19 cellular contexts compared by ENCODE assay signal in genomic region chr9:19432473-19432872, GRCh38. TPM values are rescaled to one million over a fixed set of nuclear protein-coding genes. Genes with fewer than 3 reads are reported as not detected.
DNase-seq lines count a peak whose midpoint lies in the region; ATAC-seq, FAIRE-seq and TF ChIP-seq lines count a peak whose summit lies in the region.
"Had no signal": no experiment of that assay in that cellular context is flagged by ENCODE, and none has a peak within 500 bp of the region (broad histone marks: within the 10 kb centered on the region; RNA-seq: fewer than 3 reads in every experiment).

No MANE protein-coding gene starts in this region.

- no peak overlapping the region for H3K27ac Mint-ChIP-seq in WTC11
- no peak overlapping the region for H3K27ac Mint-ChIP-seq in nephron progenitor cell
- no peak overlapping the region for H3K27ac Mint-ChIP-seq in activated naive CD8-positive, alpha-beta T cell treated with anti-CD3 and anti-CD28 coated beads for 36 hours
- H3K27ac Mint-ChIP-seq: CD4-positive, CD25-positive, alpha-beta regulatory T cell had no signal

- H2AFZ ChIP-seq in endothelial cell of umbilical vein (ENCODE audit: low read depth, low read length): no peak overlapping the region

- H3K9me1 ChIP-seq in endothelial cell of umbilical vein (replicated peaks; ENCODE audit: control insufficient read depth, extremely low read depth, insufficient read depth, low read length): no peaks in the 10 kb centered on the region

- H3K9ac ChIP-seq in endothelial cell of umbilical vein (replicated peaks; ENCODE audit: extremely low read depth, insufficient read depth, low read length): no peak overlapping the region

- no peaks in the 10 kb centered on the region for H3K79me2 ChIP-seq in endothelial cell of umbilical vein (ENCODE audit: control insufficient read depth, insufficient read depth, low read length)

- H3K27me3 Mint-ChIP-seq in WTC11 (ENCODE audit: low read depth) (no peaks in the 10 kb centered on the region), nephron progenitor cell (ENCODE audit: low read depth, poor library complexity) (peaks cover 2% of the 10 kb centered on the region)
- H3K27me3 Mint-ChIP-seq in activated naive CD8-positive, alpha-beta T cell treated with anti-CD3 and anti-CD28 coated beads for 36 hours: no peaks in the 10 kb centered on the region
- H3K27me3 Mint-ChIP-seq: CD4-positive, CD25-positive, alpha-beta regulatory T cell had no signal

- H3K9me3 ChIP-seq in endothelial cell of umbilical vein (replicated peaks; ENCODE audit: control insufficient read depth, insufficient read depth, low read length) (no peaks in the 10 kb centered on the region), small intestine (ENCODE audit: control insufficient read depth, low read depth) (no peaks in the 10 kb centered on the region)
- H3K9me3 ChIP-seq: SJCRH30 had no signal

- H3K4me2 ChIP-seq in endothelial cell of umbilical vein (ENCODE audit: insufficient read depth, low read length): no peak overlapping the region

- H4K20me1 ChIP-seq in endothelial cell of umbilical vein (replicated peaks; ENCODE audit: control insufficient read depth, extremely low read depth, insufficient read depth, low read length): no peaks in the 10 kb centered on the region

- TF ChIP-seq CTCF in WTC11 (IDR thresholded peaks at IDR 0.05) (no peak), endothelial cell of umbilical vein (IDR thresholded peaks at IDR 0.05; ENCODE audit: extremely low read depth in 1 of 2, insufficient read depth in 1 of 2, low read depth in 1 of 2, low read length in 2 of 2) (no peak), nephron progenitor cell (IDR thresholded peaks at IDR 0.05) (no peak)

- TF ChIP-seq POLR2A in endothelial cell of umbilical vein (IDR thresholded peaks at IDR 0.05; ENCODE audit: low read depth, low read length): no peak

- ATAC-seq in WTC11: no peak
- ATAC-seq in GM21723 (IDR thresholded peaks at IDR 0.05; ENCODE audit: unreplicated experiment): no peak
- ATAC-seq: Panc1 had no signal

- H3K36me3 ChIP-seq in endothelial cell of umbilical vein (ENCODE audit: control insufficient read depth in 2 of 2, extremely low read depth in 1 of 2, insufficient read depth in 2 of 2, low read length in 2 of 2): peaks cover 3% of the 10 kb centered on the region in 2 experiments
- no peaks in the 10 kb centered on the region for H3K36me3 ChIP-seq in small intestine (ENCODE audit: control insufficient read depth in 2 of 2, insufficient read depth in 2 of 2, low read length in 2 of 2)
- H3K36me3 ChIP-seq: SJCRH30 had no signal

- no TSS peak for BruUV-seq in endothelial cell of umbilical vein (replicated peaks; lab: Mats Ljungman, UMichigan)

- FAIRE-seq in G401.6 (lab: Jason Lieb, UNC) (peak; percentile 89), endothelial cell of umbilical vein (lab: Jason Lieb, UNC) (no peak), small intestine (lab: Jason Lieb, UNC) (peak; percentile 64)

- POLR2A ChIA-PET in WTC11 (lab: Charles Lee) (interaction anchor here (0.7 kb wide), 1 partner anchor 21 kb away, joined by 3 read pairs; no protein-coding TSS in a partner anchor), endothelial cell of umbilical vein (lab: Charles Lee) (no interaction called here)

- no peak overlapping the region for H3K4me3 Mint-ChIP-seq in WTC11
- H3K4me3 Mint-ChIP-seq in nephron progenitor cell: no peak overlapping the region
- H3K4me3 Mint-ChIP-seq in activated naive CD8-positive, alpha-beta T cell treated with anti-CD3 and anti-CD28 coated beads for 36 hours: no peak overlapping the region
- H3K4me3 Mint-ChIP-seq: CD4-positive, CD25-positive, alpha-beta regulatory T cell had no signal

- no peak for DNase-seq in WTC11 (ENCODE audit: low spot score)
- no peak for DNase-seq in endothelial cell of umbilical vein (ENCODE audit: low read depth, low spot score)
- DNase-seq in small intestine: no peak
- DNase-seq in nephron progenitor cell: no peak
- no peak for DNase-seq in activated naive CD8-positive, alpha-beta T cell treated with anti-CD3 and anti-CD28 coated beads for 36 hours
- DNase-seq: CD4-positive, CD25-positive, alpha-beta regulatory T cell; DMS79; IMR-90; NCI-H1105; NCI-H146; NCI-H2029; NCI-H226; NCI-H510A treated with DMSO at 0.1 percent for 48 hours; NCI-H748 treated with DMSO at 0.1 percent for 48 hours; NK-92 treated with Interleukin-12 subunit alpha and Interleukin-12 subunit beta, amount 100 ng/mL, for 24 hours; SJCRH30 had no signal

- no peaks in the 10 kb centered on the region for H3K27me3 ChIP-seq in endothelial cell of umbilical vein (ENCODE audit: control insufficient read depth in 2 of 2, insufficient read depth in 2 of 2, low read length in 2 of 2)
- no peaks in the 10 kb centered on the region for H3K27me3 ChIP-seq in small intestine (ENCODE audit: control insufficient read depth in 2 of 2, insufficient read depth in 2 of 2, low read length in 2 of 2)
- H3K27me3 ChIP-seq: SJCRH30 had no signal

- CTCF ChIA-PET in WTC11 (lab: Charles Lee): no interaction called here
- CTCF ChIA-PET in endothelial cell of umbilical vein (lab: Charles Lee): no interaction called here

- dilution Hi-C loops in endothelial cell of umbilical vein (cut with MboI; ENCODE audit: extremely low pct_ligation_motif_present, low sequenced_read_pairs): no loop called here

- H3K27ac ChIP-seq in endothelial cell of umbilical vein (ENCODE audit: insufficient read depth, low read depth, low read length) (peak overlapping the region; percentile 45), small intestine (ENCODE audit: low read depth in 1 of 2, low read length in 1 of 2) (no peak overlapping the region)
- H3K27ac ChIP-seq: SJCRH30 had no signal

- H3K4me1 ChIP-seq in endothelial cell of umbilical vein (ENCODE audit: control insufficient read depth, extremely low read depth, insufficient read depth, low read length) (peaks cover 14% of the 10 kb centered on the region), small intestine (ENCODE audit: control insufficient read depth in 2 of 2, insufficient read depth in 1 of 2, low read depth in 1 of 2, low read length in 1 of 2) (no peaks in the 10 kb centered on the region)
- H3K4me1 ChIP-seq: SJCRH30 had no signal

- H3K9me3 Mint-ChIP-seq in WTC11 (peaks cover 14% of the 10 kb centered on the region), nephron progenitor cell (peaks cover 27% of the 10 kb centered on the region)
- H3K9me3 Mint-ChIP-seq in activated naive CD8-positive, alpha-beta T cell treated with anti-CD3 and anti-CD28 coated beads for 36 hours: no peaks in the 10 kb centered on the region
- H3K9me3 Mint-ChIP-seq: CD4-positive, CD25-positive, alpha-beta regulatory T cell had no signal

- H3K4me3 ChIP-seq in endothelial cell of umbilical vein (replicated peaks in 1 of 3; ENCODE audit: insufficient read depth in 1 of 3, low read depth in 1 of 3, low read length in 3 of 3) (no peak overlapping the region), small intestine (ENCODE audit: low read depth in 1 of 2, low read length in 2 of 2) (no peak overlapping the region)
- H3K4me3 ChIP-seq: SJCRH30 had no signal

- H3K4me1 Mint-ChIP-seq in WTC11: peaks cover 7% of the 10 kb centered on the region
- H3K4me1 Mint-ChIP-seq in nephron progenitor cell: peaks cover 25% of the 10 kb centered on the region
- H3K4me1 Mint-ChIP-seq in activated naive CD8-positive, alpha-beta T cell treated with anti-CD3 and anti-CD28 coated beads for 36 hours: no peaks in the 10 kb centered on the region

- intact Hi-C loops in endothelial cell of umbilical vein (cut with micrococcal nuclease): no loop called here

- H3K36me3 Mint-ChIP-seq in WTC11: peaks cover 33% of the 10 kb centered on the region
- H3K36me3 Mint-ChIP-seq in nephron progenitor cell (ENCODE audit: low read depth): peaks cover 55% of the 10 kb centered on the region
- peaks cover 7% of the 10 kb centered on the region for H3K36me3 Mint-ChIP-seq in activated naive CD8-positive, alpha-beta T cell treated with anti-CD3 and anti-CD28 coated beads for 36 hours

TF ChIP-seq in endothelial cell of umbilical vein, 7 proteins besides CTCF, POLR2A, EP300 and RAD21 (continues in another document):
- TF ChIP-seq MAX (IDR thresholded peaks at IDR 0.05; ENCODE audit: insufficient read depth, insufficient read length): no peak
- no peak for TF ChIP-seq MYC (IDR thresholded peaks at IDR 0.05; ENCODE audit: low read depth, low read length)
- no peak for TF ChIP-seq FOS (IDR thresholded peaks at IDR 0.05; ENCODE audit: borderline replicate concordance, insufficient read depth, low read length)
- TF ChIP-seq GATA2 (IDR thresholded peaks at IDR 0.05; ENCODE audit: insufficient read depth, insufficient read length, low read depth, low read length): no peak
- no peak for TF ChIP-seq POLR2AphosphoS5 (IDR thresholded peaks at IDR 0.05; ENCODE audit: insufficient read depth, low read depth, low read length)

RNA-seq across cellular contexts. Expression of gene ACER2, which starts 23.7 kb away (rescaled TPM):
- total RNA-seq in WTC11 (2021): 8.1 to 9.5 TPM (median 8.8 TPM) in 3 replicates
- total RNA-seq in endothelial cell of umbilical vein: 7.3 and 7.7 TPM in 2 replicates
- polyA plus RNA-seq in endothelial cell of umbilical vein: 3.9 and 5.2 TPM in 2 replicates
- polyA plus RNA-seq in endothelial cell of umbilical vein (2011; cell fraction: cytosol; rRNA removed): 2.3 and 2.4 TPM in 2 replicates
- polyA plus RNA-seq in endothelial cell of umbilical vein (2011; cell fraction: nucleus; rRNA removed): 6.2 and 8.3 TPM in 2 replicates
- polyA plus RNA-seq in endothelial cell of umbilical vein (2012): 1.5 and 3.4 TPM in 2 replicates
- polyA minus RNA-seq in endothelial cell of umbilical vein: 18.5 and 24.3 TPM in 2 replicates
- 2.8 TPM for polyA minus RNA-seq in endothelial cell of umbilical vein (2011; cell fraction: cytosol; rRNA and poly(A)+ RNA removed)
- polyA minus RNA-seq in endothelial cell of umbilical vein (2011; cell fraction: nucleus; rRNA and poly(A)+ RNA removed): 5.0 and 10.4 TPM in 2 replicates
- 1 to 10 TPM in 2 of 3 donors, under 1 TPM in 1; 0.45 to 1.1 (median 1.1) TPM for polyA plus RNA-seq in small intestine
- 1 to 10 TPM; 1.3 to 1.5 TPM for total RNA-seq in activated naive CD8-positive, alpha-beta T cell treated with anti-CD3 and anti-CD28 coated beads for 36 hours

RNA-seq across cellular contexts. Expression of gene RPS6, which starts 52.4 kb away (rescaled TPM):
- total RNA-seq in WTC11 (2021): 2,281 to 2,651 TPM (median 2,576 TPM) in 3 replicates
- 1,873 and 1,898 TPM in 2 replicates for total RNA-seq in endothelial cell of umbilical vein
- 847 and 1,146 TPM in 2 replicates for polyA plus RNA-seq in endothelial cell of umbilical vein
- polyA plus RNA-seq in endothelial cell of umbilical vein (2011; cell fraction: cytosol; rRNA removed): 2,118 and 2,248 TPM in 2 replicates
- 757 and 816 TPM in 2 replicates for polyA plus RNA-seq in endothelial cell of umbilical vein (2011; cell fraction: nucleus; rRNA removed)
- polyA plus RNA-seq in endothelial cell of umbilical vein (2012): 2,207 and 2,368 TPM in 2 replicates
- 599 and 652 TPM in 2 replicates for polyA minus RNA-seq in endothelial cell of umbilical vein
- polyA minus RNA-seq in endothelial cell of umbilical vein (2011; cell fraction: cytosol; rRNA and poly(A)+ RNA removed): 461 TPM
- polyA minus RNA-seq in endothelial cell of umbilical vein (2011; cell fraction: nucleus; rRNA and poly(A)+ RNA removed): 138 and 152 TPM in 2 replicates
- polyA plus RNA-seq in small intestine: 1,000 to 10,000 TPM; 1,868 to 4,030 (median 3,204) TPM
- total RNA-seq in activated naive CD8-positive, alpha-beta T cell treated with anti-CD3 and anti-CD28 coated beads for 36 hours: 1,000 to 10,000 TPM; 3,255 to 3,378 TPM
